13 cellular contexts compared by ENCODE assay signal in the genomic region with DNA sequence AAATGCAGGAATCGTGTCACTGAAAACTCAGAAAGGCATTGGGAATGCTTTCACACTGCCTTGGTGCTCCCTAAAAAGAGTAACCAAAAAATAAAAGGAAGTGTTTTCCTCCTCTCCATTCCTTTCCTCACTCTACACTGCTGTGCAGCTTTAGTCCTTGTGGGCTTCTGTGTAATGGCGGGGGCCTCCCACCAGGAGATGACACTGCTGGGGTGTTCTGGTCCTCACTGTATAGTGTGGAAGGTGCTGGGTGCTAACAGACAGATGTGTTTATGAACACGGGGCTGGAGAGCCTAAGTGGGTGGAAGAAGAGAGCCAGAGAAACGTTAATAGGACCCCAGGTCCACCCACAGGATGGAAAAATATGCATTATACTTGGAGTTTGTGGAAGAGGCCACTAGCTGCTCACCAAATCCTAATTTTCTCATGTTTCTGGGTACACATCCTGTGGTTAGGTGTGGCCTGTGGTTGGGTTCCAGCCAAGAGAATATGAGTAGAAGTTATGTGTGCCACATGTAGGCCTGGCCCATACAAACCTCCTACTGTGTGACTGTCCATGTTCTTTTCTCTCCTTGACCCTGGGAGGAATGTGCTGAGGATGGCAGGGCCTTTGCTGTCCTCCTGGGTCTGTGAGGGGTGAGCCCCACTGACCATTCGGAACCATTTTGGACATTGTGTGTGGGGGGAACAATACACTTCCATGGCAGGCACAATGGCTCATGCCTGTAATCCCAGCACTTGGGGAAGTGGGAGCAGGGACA. TPM values are rescaled to one million over a fixed set of nuclear protein-coding genes. Genes with fewer than 3 reads are reported as not detected.
DNase-seq lines count a peak whose midpoint lies in the region; ATAC-seq and TF ChIP-seq lines count a peak whose summit lies in the region.
"Had no signal": no experiment of that assay in that cellular context is flagged by ENCODE, and none has a peak within 500 bp of the region (broad histone marks: within the 10 kb centered on the region; RNA-seq: fewer than 3 reads in every experiment).

No MANE protein-coding gene starts in this region.

- no peaks in the 10 kb centered on the region for H3K9me2 ChIP-seq in Karpas-422 (replicated peaks; ENCODE audit: insufficient read depth, low read length)

- no peak overlapping the region for H3K4me3 Mint-ChIP-seq in activated naive CD8-positive, alpha-beta T cell treated with anti-CD3 and anti-CD28 coated beads, Interleukin-2, amount 10 ng/mL, durations not matched to agents 7 days and 5 days
- H3K4me3 Mint-ChIP-seq in activated naive CD8-positive, alpha-beta T cell treated with anti-CD3 and anti-CD28 coated beads for 36 hours: no peak overlapping the region

- H3K4me3 ChIP-seq in Karpas-422 (ENCODE audit: low read length): no peak overlapping the region
- H3K4me3 ChIP-seq in choroid plexus epithelial cell (ENCODE audit: low read depth, low read length): no peak overlapping the region
- H3K4me3 ChIP-seq: SJCRH30 had no signal

- H2AFZ ChIP-seq in Karpas-422 (ENCODE audit: low read length): no peak overlapping the region

- no peaks in the 10 kb centered on the region for H3K36me3 Mint-ChIP-seq in activated naive CD8-positive, alpha-beta T cell treated with anti-CD3 and anti-CD28 coated beads, Interleukin-2, amount 10 ng/mL, durations not matched to agents 7 days and 5 days
- no peaks in the 10 kb centered on the region for H3K36me3 Mint-ChIP-seq in activated naive CD8-positive, alpha-beta T cell treated with anti-CD3 and anti-CD28 coated beads for 36 hours

- H3K4me2 ChIP-seq in Karpas-422 (ENCODE audit: low read depth, low read length, poor library complexity, severe bottlenecking): peak overlapping the region; percentile 13
- H3K4me2 ChIP-seq: KMS-11 had no signal

- H3K9me3 Mint-ChIP-seq in activated naive CD8-positive, alpha-beta T cell treated with anti-CD3 and anti-CD28 coated beads, Interleukin-2, amount 10 ng/mL, durations not matched to agents 7 days and 5 days: peaks cover 2% of the 10 kb centered on the region
- no peaks in the 10 kb centered on the region for H3K9me3 Mint-ChIP-seq in activated naive CD8-positive, alpha-beta T cell treated with anti-CD3 and anti-CD28 coated beads for 36 hours

- no peaks in the 10 kb centered on the region for H4K20me1 ChIP-seq in Karpas-422 (ENCODE audit: insufficient read depth, low read depth, low read length)

- no peak overlapping the region for H3K9ac ChIP-seq in Karpas-422 (ENCODE audit: low read length)
- H3K9ac ChIP-seq: KMS-11 had no signal

- no peaks in the 10 kb centered on the region for H3K79me2 ChIP-seq in Karpas-422 (ENCODE audit: low read length)

- no peaks in the 10 kb centered on the region for H3K9me3 ChIP-seq in Karpas-422 (ENCODE audit: low read length)
- H3K9me3 ChIP-seq: SJCRH30 had no signal

- peak; percentile 5 for TF ChIP-seq CTCF in choroid plexus epithelial cell (conservative IDR thresholded peaks at IDR 0.05; ENCODE audit: low read depth, low read length)

- no peaks in the 10 kb centered on the region for H3K36me3 ChIP-seq in Karpas-422 (ENCODE audit: insufficient read depth, low read length)
- H3K36me3 ChIP-seq: SJCRH30 had no signal

- H3K4me1 ChIP-seq in Karpas-422 (ENCODE audit: low read length): peaks cover 18% of the 10 kb centered on the region

- POLR2A ChIA-PET in activated naive CD8-positive, alpha-beta T cell treated with anti-CD3 and anti-CD28 coated beads, Interleukin-2, amount 10 ng/mL, durations not matched to agents 7 days and 5 days (lab: Charles Lee): interaction anchor here (0.9 kb wide), 1 partner anchor 195 kb away, joined by 3 read pairs; a partner anchor contains a TSS

- H3K27me3 ChIP-seq in Karpas-422 (ENCODE audit: low read length): no peaks in the 10 kb centered on the region

- DNase-seq in activated naive CD8-positive, alpha-beta T cell treated with anti-CD3 and anti-CD28 coated beads, Interleukin-2, amount 10 ng/mL, durations not matched to agents 7 days and 5 days: no peak
- no peak for DNase-seq in activated naive CD8-positive, alpha-beta T cell treated with anti-CD3 and anti-CD28 coated beads for 36 hours
- DNase-seq in Karpas-422 (no peak), choroid plexus epithelial cell (ENCODE audit: low read depth) (no peak), glomerular visceral epithelial cell (ENCODE audit: extremely low spot score) (no peak), GM19238 (ENCODE audit: insufficient read length, low spot score) (no peak)
- DNase-seq: DMS79, NCI-H1092, SJCRH30 had no signal

- peak overlapping the region; percentile 44 for H3K27ac Mint-ChIP-seq in activated naive CD8-positive, alpha-beta T cell treated with anti-CD3 and anti-CD28 coated beads, Interleukin-2, amount 10 ng/mL, durations not matched to agents 7 days and 5 days
- H3K27ac Mint-ChIP-seq in activated naive CD8-positive, alpha-beta T cell treated with anti-CD3 and anti-CD28 coated beads for 36 hours: no peak overlapping the region

- no peak overlapping the region for H3K27ac ChIP-seq in Karpas-422 (ENCODE audit: low read length)
- H3K27ac ChIP-seq: C4-2B, KMS-11, SJCRH30 had no signal

- H3K27me3 Mint-ChIP-seq in activated naive CD8-positive, alpha-beta T cell treated with anti-CD3 and anti-CD28 coated beads, Interleukin-2, amount 10 ng/mL, durations not matched to agents 7 days and 5 days: peaks cover 5% of the 10 kb centered on the region
- H3K27me3 Mint-ChIP-seq in activated naive CD8-positive, alpha-beta T cell treated with anti-CD3 and anti-CD28 coated beads for 36 hours: no peaks in the 10 kb centered on the region

- peaks cover 23% of the 10 kb centered on the region for H3K4me1 Mint-ChIP-seq in activated naive CD8-positive, alpha-beta T cell treated with anti-CD3 and anti-CD28 coated beads, Interleukin-2, amount 10 ng/mL, durations not matched to agents 7 days and 5 days
- H3K4me1 Mint-ChIP-seq in activated naive CD8-positive, alpha-beta T cell treated with anti-CD3 and anti-CD28 coated beads for 36 hours: peaks cover 10% of the 10 kb centered on the region

- no peak for ATAC-seq in activated naive CD8-positive, alpha-beta T cell treated with anti-CD3 and anti-CD28 coated beads, Interleukin-2, amount 10 ng/mL, durations not matched to agents 7 days and 5 days (ENCODE audit: low read depth)
- no peak for ATAC-seq in HG03565 (IDR thresholded peaks at IDR 0.05; ENCODE audit: unreplicated experiment)
- ATAC-seq: Panc1 had no signal

RNA-seq across cellular contexts. Expression of a gene that starts 14.0 kb away (rescaled TPM):
- total RNA-seq in activated naive CD8-positive, alpha-beta T cell treated with anti-CD3 and anti-CD28 coated beads, Interleukin-2, amount 10 ng/mL, durations not matched to agents 7 days and 5 days: 1 to 10 TPM; 1.3 TPM
- under 1 TPM; 0.47 to 0.66 TPM for total RNA-seq in activated naive CD8-positive, alpha-beta T cell treated with anti-CD3 and anti-CD28 coated beads for 36 hours
- 4.7 TPM in 1 of 2 replicates, not detected in the other for total RNA-seq in Karpas-422 (2014; rRNA removed; shearing (Covaris generic); ENCODE audit: low replicate concordance)

RNA-seq across cellular contexts. Expression of a gene that starts 28.3 kb away (rescaled TPM):
- 10 to 100 TPM; 30.3 to 33.9 TPM for total RNA-seq in activated naive CD8-positive, alpha-beta T cell treated with anti-CD3 and anti-CD28 coated beads, Interleukin-2, amount 10 ng/mL, durations not matched to agents 7 days and 5 days
- total RNA-seq in activated naive CD8-positive, alpha-beta T cell treated with anti-CD3 and anti-CD28 coated beads for 36 hours: 10 to 100 TPM; 23.3 to 23.8 TPM
- 21.6 and 42.7 TPM in 2 replicates for total RNA-seq in Karpas-422 (2014; rRNA removed; shearing (Covaris generic); ENCODE audit: low replicate concordance)

RNA-seq across cellular contexts. Expression of a gene that starts 45.7 kb away (rescaled TPM):
- 1 to 10 TPM; 4.6 to 6.4 TPM for total RNA-seq in activated naive CD8-positive, alpha-beta T cell treated with anti-CD3 and anti-CD28 coated beads, Interleukin-2, amount 10 ng/mL, durations not matched to agents 7 days and 5 days
- 1 to 10 TPM; 1.6 to 2.5 TPM for total RNA-seq in activated naive CD8-positive, alpha-beta T cell treated with anti-CD3 and anti-CD28 coated beads for 36 hours
- total RNA-seq in Karpas-422 (2014; rRNA removed; shearing (Covaris generic); ENCODE audit: low replicate concordance): 1.5 and 2.8 TPM in 2 replicates
